In the genomic region with DNA sequence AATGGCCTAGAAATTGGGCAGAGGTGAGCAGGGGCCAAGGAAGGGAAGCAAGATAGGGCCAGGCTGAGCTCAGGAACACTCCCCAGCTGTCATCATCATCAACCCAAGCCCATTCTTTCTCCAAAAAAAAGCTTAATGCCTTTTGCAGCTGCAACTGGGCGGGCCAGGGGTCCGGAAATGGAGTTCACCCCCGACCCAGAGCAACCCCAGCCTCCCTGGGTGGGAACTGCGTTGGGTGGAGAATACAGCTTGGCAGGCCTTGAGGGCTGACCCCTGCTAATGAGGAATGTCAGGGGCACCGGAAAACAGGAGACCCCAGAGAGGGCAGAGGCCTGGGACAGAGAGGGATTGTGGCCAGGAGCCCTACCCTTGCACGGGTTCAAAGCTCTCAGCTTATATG, we compare ENCODE assay signal across 16 cellular contexts.
A peak's percentile ranks its signal among the peaks of the same experiment; 100 is the strongest.
DNase-seq lines count a peak whose midpoint lies in the region; ATAC-seq and TF ChIP-seq lines count a peak whose summit lies in the region.
"Had no signal": no experiment of that assay in that cellular context is flagged by ENCODE, and none has a peak within 500 bp of the region (broad histone marks: within the 10 kb centered on the region; RNA-seq: fewer than 3 reads in every experiment).

No MANE protein-coding gene starts in this region.

- peaks cover 30 to 55% of the 10 kb centered on the region in 2 donors for H3K4me1 ChIP-seq in ascending aorta
- H3K4me1 ChIP-seq in right cardiac atrium (ENCODE audit: control insufficient read depth, insufficient read depth, low read length) = peaks cover 65% of the 10 kb centered on the region
- H3K4me1 ChIP-seq in neuronal stem cell (ENCODE audit: control insufficient read depth in 2 of 2, insufficient read depth in 1 of 2, low read depth in 1 of 2, low read length in 2 of 2) = peaks cover 1 to 5% of the 10 kb centered on the region in 2 donors
- peaks cover 28% of the 10 kb centered on the region for H3K4me1 ChIP-seq in testis
- H3K4me1 ChIP-seq in MM.1S (ENCODE audit: low read length) = no peaks in the 10 kb centered on the region

- no peak overlapping the region for H2BK12ac ChIP-seq in neuronal stem cell (ENCODE audit: low read length)

- no peak overlapping the region for H2AFZ ChIP-seq in neuronal stem cell (ENCODE audit: low read length)
- H2AFZ ChIP-seq in MM.1S (ENCODE audit: low read length) = no peak overlapping the region
- H2AFZ ChIP-seq: PC-9 had no signal

- H3K4me3 ChIP-seq in ascending aorta (peak overlapping the region; percentile 64 to 81), right cardiac atrium (ENCODE audit: low read length) (no peak overlapping the region), neuronal stem cell (ENCODE audit: low read length in 2 of 2) (no peak overlapping the region), testis (peak overlapping the region in 1 of 2 donors; percentile 77), MM.1S (ENCODE audit: low read length) (no peak overlapping the region)
- H3K4me3 ChIP-seq: PC-9 had no signal

- no peaks in the 10 kb centered on the region for H3K79me2 ChIP-seq in MM.1S (ENCODE audit: low read length)

- no peak overlapping the region for H2BK120ac ChIP-seq in neuronal stem cell (ENCODE audit: low read depth, low read length)

- H3F3A ChIP-seq in MM.1S (ENCODE audit: insufficient read depth, low read length) = no peaks in the 10 kb centered on the region

- H3K79me1 ChIP-seq in neuronal stem cell (ENCODE audit: low read depth, low read length) = no peaks in the 10 kb centered on the region

- no peak for DNase-seq in ascending aorta (ENCODE audit: low spot score in 2 of 2)
- peak in 2 of 3 donors; percentile 31 to 79 for DNase-seq in right cardiac atrium
- no peak for DNase-seq in neuronal stem cell (ENCODE audit: low spot score)
- no peak for DNase-seq in testis
- no peak for DNase-seq in MM.1S
- no peak for DNase-seq in OCI-M2 (lab: John Stamatoyannopoulos, UW; ENCODE audit: unreplicated experiment)
- no peak for DNase-seq in NCI-H2196 (lab: John Stamatoyannopoulos, UW; ENCODE audit: unreplicated experiment)
- DNase-seq: activated CD4-positive, alpha-beta T cell treated with anti-CD3 and anti-CD28 coated beads for 1 hour; activated T-cell treated with anti-CD3 and anti-CD28 coated beads, Interleukin-2, amount 50 U/mL, for 1 hour; C1 segment of cervical spinal cord; DND-41; NCI-H1048; nucleus accumbens; PC-9; T-helper 2 cell had no signal

- no peak overlapping the region for H4K91ac ChIP-seq in neuronal stem cell (ENCODE audit: low read depth, low read length, poor library complexity)

- H3K4me2 ChIP-seq in neuronal stem cell (ENCODE audit: insufficient read depth, low read length, poor library complexity, severe bottlenecking) (no peak overlapping the region), MM.1S (ENCODE audit: low read depth, low read length) (no peak overlapping the region)
- H3K4me2 ChIP-seq: PC-9 had no signal

- H3K23ac ChIP-seq in neuronal stem cell (ENCODE audit: low read depth, low read length, poor library complexity) = no peak overlapping the region

- H4K20me1 ChIP-seq in MM.1S (ENCODE audit: insufficient read depth, low read length) = no peaks in the 10 kb centered on the region

- peak overlapping the region; percentile 18 for H3K18ac ChIP-seq in neuronal stem cell (ENCODE audit: low read length)

- H3K4ac ChIP-seq in neuronal stem cell (ENCODE audit: low read length) = no peak overlapping the region

- H2AK5ac ChIP-seq in neuronal stem cell (ENCODE audit: low read depth, low read length) = no peak overlapping the region

- no peaks in the 10 kb centered on the region for H3K9me2 ChIP-seq in MM.1S (replicated peaks; ENCODE audit: insufficient read depth, low read length)

- H3K36me3 ChIP-seq in ascending aorta = peaks cover 21 to 47% of the 10 kb centered on the region in 2 donors
- H3K36me3 ChIP-seq in neuronal stem cell (replicated peaks in 1 of 2; ENCODE audit: control insufficient read depth in 2 of 2, insufficient read depth in 2 of 2, low read length in 2 of 2) = no peaks in the 10 kb centered on the region
- H3K36me3 ChIP-seq in testis (ENCODE audit: low read depth, missing control alignments) = no peaks in the 10 kb centered on the region
- H3K36me3 ChIP-seq in MM.1S (replicated peaks; ENCODE audit: insufficient read depth, low read length) = no peaks in the 10 kb centered on the region

- TF ChIP-seq POLR2A in testis (IDR thresholded peaks at IDR 0.05) = no peak

- H3K27ac ChIP-seq in ascending aorta = peak overlapping the region; percentile 98 to 100
- H3K27ac ChIP-seq in right cardiac atrium (ENCODE audit: low read length) = peak overlapping the region; percentile 95
- no peak overlapping the region for H3K27ac ChIP-seq in neuronal stem cell (replicated peaks; ENCODE audit: low read length)
- peak overlapping the region; percentile 29 to 70 for H3K27ac ChIP-seq in testis
- H3K27ac ChIP-seq in MM.1S (ENCODE audit: low read length) = no peak overlapping the region
- H3K27ac ChIP-seq: PC-9 had no signal

- WGBS in right cardiac atrium = 34% methylated on average over 6 of the region's 6 CpGs
- no CpG with 5 or more reads among the region's 6 CpGs for WGBS in neuronal stem cell (ENCODE audit: extremely low coverage in 2 of 2, insufficient read length in 2 of 2, insufficient replicate concordance in 1 of 2), 2 donors
- WGBS in testis, 2 donors = 26 to 47% methylated on average over 6 of the region's 6 CpGs

- intact Hi-C loops in ascending aorta (cut with DNase I) (no loop called here), right cardiac atrium (cut with DNase I) (loop anchor here in 2 of 4 donors (5.0 to 10.0 kb wide), 2 partner anchors 36 to 53 kb away; no protein-coding TSS in a partner anchor), testis (cut with DNase I; ENCODE audit: low total_unique reads) (no loop called here)

- H4K8ac ChIP-seq in neuronal stem cell (ENCODE audit: low read depth, low read length) = no peak overlapping the region

- H2BK5ac ChIP-seq in neuronal stem cell (ENCODE audit: low read length) = no peak overlapping the region

- H2BK15ac ChIP-seq in neuronal stem cell (ENCODE audit: low read length) = no peak overlapping the region

- H3K9me3 ChIP-seq in ascending aorta (no peaks in the 10 kb centered on the region), right cardiac atrium (ENCODE audit: control insufficient read depth, low read length) (no peaks in the 10 kb centered on the region), neuronal stem cell (replicated peaks in 1 of 2; ENCODE audit: control insufficient read depth in 2 of 2, insufficient read depth in 1 of 2, low read depth in 1 of 2, low read length in 2 of 2) (no peaks in the 10 kb centered on the region), testis (no peaks in the 10 kb centered on the region), MM.1S (replicated peaks; ENCODE audit: insufficient read depth, low read length) (no peaks in the 10 kb centered on the region)

- ATAC-seq in right cardiac atrium (peak in 1 of 2 donors; percentile 1), HG02798 (IDR thresholded peaks at IDR 0.05; ENCODE audit: poor library complexity, unreplicated experiment) (no peak)

- H3K9ac ChIP-seq in neuronal stem cell (ENCODE audit: low read depth, low read length, poor library complexity) (no peak overlapping the region), MM.1S (ENCODE audit: low read length) (no peak overlapping the region)

- TF ChIP-seq CTCF in ascending aorta (IDR thresholded peaks at IDR 0.05) (no peak), testis (IDR thresholded peaks at IDR 0.05) (no peak), MM.1S (IDR thresholded peaks at IDR 0.05; ENCODE audit: low read length) (no peak)

- H3K27me3 ChIP-seq in ascending aorta (no peaks in the 10 kb centered on the region), right cardiac atrium (ENCODE audit: control insufficient read depth, insufficient read depth) (no peaks in the 10 kb centered on the region), neuronal stem cell (ENCODE audit: control insufficient read depth in 3 of 3, insufficient read depth in 3 of 3, low read depth in 1 of 3, low read length in 3 of 3) (no peaks in the 10 kb centered on the region), testis (no peaks in the 10 kb centered on the region), MM.1S (replicated peaks; ENCODE audit: insufficient read depth, low read length) (peaks cover 7% of the 10 kb centered on the region; the same call in 1 of the 2 replicates)

- H3K14ac ChIP-seq in neuronal stem cell (ENCODE audit: low read length) = no peak overlapping the region

Comparison
In these comparisons a context has a peak if more than half of its experiments do, and no peak if none do; other contexts are left out.
1. DNase-seq: peak in right cardiac atrium (2 of 3); none in ascending aorta (0 of 2), neuronal stem cell (single experiment), testis (single experiment), MM.1S (single experiment), OCI-M2 (single experiment) and NCI-H2196 (single experiment).
2. H3K27ac ChIP-seq: peak in ascending aorta (2 of 2), right cardiac atrium (single experiment) and testis (2 of 2); none in neuronal stem cell (single experiment) and MM.1S (single experiment).
3. H3K4me3 ChIP-seq: peak in ascending aorta (2 of 2); none in right cardiac atrium (single experiment), neuronal stem cell (0 of 2) and MM.1S (single experiment).